8 cellular contexts compared by ENCODE assay signal in the genomic region with DNA sequence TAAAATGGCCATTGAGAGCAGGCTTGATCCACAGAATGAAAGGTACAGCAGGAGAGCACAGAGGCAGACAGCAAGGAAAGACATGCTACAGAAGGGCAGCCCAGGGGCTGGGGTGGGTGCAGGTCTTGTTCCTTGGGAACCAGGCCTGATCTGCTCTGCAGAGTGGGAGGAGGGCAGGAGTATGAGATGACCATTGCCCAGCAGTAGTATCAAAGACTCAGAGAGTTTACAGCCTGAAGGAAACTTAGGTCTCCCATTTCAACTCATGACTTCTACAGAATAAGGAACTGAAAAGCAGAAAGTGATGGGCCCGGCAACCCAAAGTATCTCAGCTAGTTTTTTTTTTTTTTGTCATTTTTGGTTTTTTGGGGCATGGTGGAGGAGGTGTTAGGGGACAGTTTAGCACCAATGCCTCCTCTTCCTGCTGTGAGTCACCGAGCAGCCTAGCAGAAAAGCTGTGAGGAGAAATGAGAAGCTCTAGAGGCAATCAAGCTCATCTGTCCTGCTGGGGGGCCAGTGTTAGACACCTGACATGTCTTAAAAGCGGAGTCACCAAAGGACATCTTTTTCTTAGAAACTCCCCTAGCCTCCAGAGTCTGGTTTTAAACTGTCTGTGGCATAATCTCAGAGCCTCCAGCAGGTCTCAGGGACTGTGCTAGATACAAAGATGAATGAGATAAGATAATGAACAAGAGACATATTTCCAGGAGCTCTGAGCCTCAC. TPM values are rescaled to one million over a fixed set of nuclear protein-coding genes. Genes with fewer than 3 reads are reported as not detected.
DNase-seq lines count a peak whose midpoint lies in the region; ATAC-seq and TF ChIP-seq lines count a peak whose summit lies in the region.

No MANE protein-coding gene starts in this region.

- no peak overlapping the region for H4K91ac ChIP-seq in H9 (ENCODE audit: insufficient read length, low read depth, low read length)

- no peaks in the 10 kb centered on the region for H3K9me3 Mint-ChIP-seq in chondrocyte (ENCODE audit: low read depth)
- peaks cover 0 to 6% of the 10 kb centered on the region in 2 experiments; a peak in 1 of 5 replicates for H3K9me3 Mint-ChIP-seq in H9

- no peak overlapping the region for H4K8ac ChIP-seq in H9 (replicated peaks; ENCODE audit: insufficient read length, low read depth, low read length)

- H3T11ph ChIP-seq in H9 (ENCODE audit: low read length), result no peak overlapping the region

- DNase-seq in MV-4-11 (lab: John Stamatoyannopoulos, UW) (peak; percentile 95), chondrocyte (ENCODE audit: low spot score) (no peak), substantia nigra (lab: John Stamatoyannopoulos, UW) (no peak), D341Med (ENCODE audit: low spot score) (no peak), H9 (no peak), midbrain (lab: John Stamatoyannopoulos, UW) (no peak)

- H4K20me1 ChIP-seq in H9 (ENCODE audit: control insufficient read depth, insufficient read depth, insufficient read length), result no peaks in the 10 kb centered on the region

- peak overlapping the region; percentile 86 for H3K27ac Mint-ChIP-seq in chondrocyte (ENCODE audit: unreplicated experiment)
- no peak overlapping the region for H3K27ac Mint-ChIP-seq in H9

- H3K27me3 Mint-ChIP-seq in chondrocyte (ENCODE audit: low read depth) (no peaks in the 10 kb centered on the region), H9 (ENCODE audit: low read depth) (no peaks in the 10 kb centered on the region; the same call in 1 of the 2 replicates)

- TF ChIP-seq CTCF in chondrocyte (IDR thresholded peaks at IDR 0.05) (no peak), H9 (conservative IDR thresholded peaks at IDR 0.05) (no peak)

- no peak overlapping the region for H3K9ac ChIP-seq in H9 (ENCODE audit: extremely low read depth, insufficient read length, low read length)

- H3K27ac ChIP-seq in substantia nigra (ENCODE audit: low read depth, low read length, poor library complexity, severe bottlenecking) (peak overlapping the region; percentile 56), H9 (ENCODE audit: insufficient read length, low read depth, low read length) (no peak overlapping the region)

- no peak overlapping the region for H2BK20ac ChIP-seq in H9 (ENCODE audit: low read depth, low read length, poor library complexity, severe bottlenecking)

- H3K4me1 Mint-ChIP-seq in chondrocyte (ENCODE audit: low read depth) (peaks cover 28% of the 10 kb centered on the region), H9 (peaks cover 12 to 15% of the 10 kb centered on the region in 2 experiments)

- no peak overlapping the region for H2BK12ac ChIP-seq in H9 (ENCODE audit: insufficient read length, low read depth, low read length)

- H3K4me1 ChIP-seq in H9 (ENCODE audit: insufficient read depth, low read length), result no peaks in the 10 kb centered on the region

- no peak overlapping the region for H4K5ac ChIP-seq in H9 (ENCODE audit: insufficient read length, low read depth, low read length)

- no peaks in the 10 kb centered on the region for H3K79me2 ChIP-seq in H9 (ENCODE audit: insufficient read depth, low read length)

- no peak overlapping the region for H3K56ac ChIP-seq in H9 (ENCODE audit: insufficient read length, low read depth, low read length)

- H2AFZ ChIP-seq in H9 (ENCODE audit: low read length), result no peak overlapping the region

- ATAC-seq in GM18519 (IDR thresholded peaks at IDR 0.05; ENCODE audit: low FRiP score, unreplicated experiment) (peak; percentile 36), GM21723 (IDR thresholded peaks at IDR 0.05; ENCODE audit: unreplicated experiment) (peak; percentile 52)

- H3K18ac ChIP-seq in H9 (ENCODE audit: insufficient read length, low read depth, low read length), result no peak overlapping the region

- H3K4me2 ChIP-seq in H9 (ENCODE audit: insufficient read depth, insufficient read length, low read length), result no peak overlapping the region

- H3K27me3 ChIP-seq in H9 (ENCODE audit: insufficient read depth, low read length), result no peaks in the 10 kb centered on the region

- H3K36me3 Mint-ChIP-seq in chondrocyte (ENCODE audit: low read depth), result peaks cover 2% of the 10 kb centered on the region
- H3K36me3 Mint-ChIP-seq in H9 (ENCODE audit: insufficient read depth in 1 of 3, low read depth in 3 of 3), result no peaks in the 10 kb centered on the region

- no peak overlapping the region for H3K4ac ChIP-seq in H9 (ENCODE audit: low read depth, low read length)

- H3K79me1 ChIP-seq in H9 (ENCODE audit: insufficient read depth, low read depth, low read length, poor library complexity, severe bottlenecking), result no peaks in the 10 kb centered on the region

- H3K23ac ChIP-seq in H9 (ENCODE audit: insufficient read length, low read depth, low read length), result no peak overlapping the region

- no peak overlapping the region for H2BK15ac ChIP-seq in H9 (ENCODE audit: low read depth, low read length)

- H3K14ac ChIP-seq in H9 (ENCODE audit: insufficient read depth, low read length), result no peak overlapping the region

- H3K23me2 ChIP-seq in H9 (ENCODE audit: insufficient read length, low read depth, low read length, poor library complexity, severe bottlenecking), result no peaks in the 10 kb centered on the region

- H2AK5ac ChIP-seq in H9 (ENCODE audit: insufficient read length, low read length), result no peak overlapping the region

- no peak overlapping the region for H2BK5ac ChIP-seq in H9 (ENCODE audit: insufficient read length, low read length)

- no peak overlapping the region for H2BK120ac ChIP-seq in H9 (ENCODE audit: low read depth, low read length, poor library complexity, severe bottlenecking)

- WGBS in H9 (ENCODE audit: extremely low coverage, insufficient read length, low lambda C conversion rate), result no CpG with 5 or more reads among the region's 3 CpGs

- no peaks in the 10 kb centered on the region for H3K9me3 ChIP-seq in H9 (ENCODE audit: control insufficient read depth, low read depth, low read length)

- H3K4me3 Mint-ChIP-seq in chondrocyte (ENCODE audit: unreplicated experiment), result no peak overlapping the region
- no peak overlapping the region for H3K4me3 Mint-ChIP-seq in H9

RNA-seq across cellular contexts. Expression of a gene that starts 34.3 kb away (rescaled TPM):
- total RNA-seq in chondrocyte, result 24.2 to 29.9 TPM (median 28.3 TPM) in 3 replicates
- 14.6 and 17.0 TPM in 2 replicates for total RNA-seq in H9 (2021)
